Comparison of ENCODE assay signal across 34 cellular contexts in the genomic region with DNA sequence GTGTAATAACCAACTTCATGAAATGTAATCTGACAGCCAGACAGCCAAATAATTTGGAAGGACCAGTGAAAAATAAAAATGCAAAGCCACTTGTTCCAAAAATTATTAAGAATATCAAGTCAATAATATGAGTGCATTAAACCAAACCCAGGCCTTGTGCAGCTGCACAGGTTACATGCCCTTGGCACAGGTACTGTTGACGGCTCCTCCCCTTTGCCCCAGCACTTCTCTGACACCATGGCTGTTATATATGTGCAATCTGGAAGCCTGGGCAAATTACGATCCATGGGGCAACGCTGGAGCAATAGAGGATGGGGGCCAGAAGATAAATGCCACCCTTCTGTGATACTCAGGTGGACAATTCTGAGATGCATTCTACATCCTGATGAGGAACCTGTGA.
"Had no signal": no experiment of that assay in that cellular context is flagged by ENCODE, and none has a peak within 500 bp of the region (broad histone marks: within the 10 kb centered on the region; RNA-seq: fewer than 3 reads in every experiment).

No MANE protein-coding gene starts in this region.

- H3K9me3 ChIP-seq: MG63 had no signal

- H3K36me3 ChIP-seq: MG63 had no signal

- H3K27ac ChIP-seq: KMS-11 had no signal

- H3K4me3 ChIP-seq: MG63 had no signal

- H3K27me3 ChIP-seq: MG63 had no signal

- DNase-seq: Karpas-422, Kasumi-1, MG63, MM.1S, MV-4-11, NCI-H1048, NCI-H1092, NCI-H1092 treated with DMSO at 0.1 percent for 48 hours, NCI-H1105, NCI-H1105 treated with DMSO at 0.1 percent for 48 hours, NCI-H1417, NCI-H1417 treated with DMSO at 0.1 percent for 48 hours, NCI-H1436, NCI-H1436 treated with DMSO at 0.1 percent for 48 hours, NCI-H146, NCI-H1694, NCI-H1694 treated with DMSO at 0.1 percent for 48 hours, NCI-H187, NCI-H187 treated with DMSO at 0.1 percent for 48 hours, NCI-H1930, NCI-H2029, NCI-H2029 treated with DMSO at 0.1 percent for 48 hours, NCI-H2081, NCI-H2081 treated with DMSO at 0.1 percent for 48 hours, NCI-H2107, NCI-H2171, NCI-H2171 treated with DMSO at 0.1 percent for 48 hours, NCI-H2227 treated with DMSO at 0.1 percent for 48 hours, NCI-H226, NCI-H345, NCI-H446, NCI-H446 treated with DMSO at 0.1 percent for 48 hours, NCI-H510A had no signal
